In the genomic region with DNA sequence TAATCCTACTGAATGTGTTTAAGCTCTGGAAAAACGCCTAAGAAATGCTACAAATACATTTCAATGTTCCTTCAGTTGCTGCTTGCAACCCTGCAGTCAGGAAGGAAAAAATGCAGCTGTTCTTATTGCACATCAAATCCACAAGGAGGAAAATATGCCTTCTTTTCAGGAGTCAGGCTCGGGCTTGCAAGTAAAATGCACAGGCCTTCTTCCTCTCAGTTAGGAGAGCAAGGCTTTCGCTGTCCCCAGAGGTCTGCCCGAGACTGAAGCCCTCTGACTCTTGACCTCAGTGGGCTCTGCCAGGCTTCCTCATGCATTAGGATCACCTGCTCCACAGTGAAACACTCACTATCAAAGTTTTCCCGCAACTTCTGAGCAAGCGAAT, we compare ENCODE assay signal across 8 cellular contexts. TPM values are rescaled to one million over a fixed set of nuclear protein-coding genes. Genes with fewer than 3 reads are reported as not detected.
DNase-seq lines count a peak whose midpoint lies in the region; ATAC-seq and TF ChIP-seq lines count a peak whose summit lies in the region.

No MANE protein-coding gene starts in this region.

- no peaks in the 10 kb centered on the region for H3K36me3 ChIP-seq in OCI-LY3 (replicated peaks; ENCODE audit: low read depth, low read length)

- H3K27ac ChIP-seq in OCI-LY3 (ENCODE audit: low read length), result no peak overlapping the region

- no peaks in the 10 kb centered on the region for H3K27me3 Mint-ChIP-seq in neural crest cell (ENCODE audit: low read depth)

- no peaks in the 10 kb centered on the region for H3K9me3 Mint-ChIP-seq in neural crest cell

- DNase-seq in Daoy (ENCODE audit: low read depth), result peak; percentile 37
- peak; percentile 32 for DNase-seq in epithelial cell of esophagus (ENCODE audit: low read depth)
- no peak for DNase-seq in neural crest cell (ENCODE audit: low read depth, low spot score)
- DNase-seq in cortex of kidney (lab: John Stamatoyannopoulos, UW), result no peak
- DNase-seq in SKM-1 (lab: John Stamatoyannopoulos, UW; ENCODE audit: unreplicated experiment), result no peak
- DNase-seq in hippocampal formation (lab: John Stamatoyannopoulos, UW), result no peak

- H3K9me3 ChIP-seq in OCI-LY3 (ENCODE audit: insufficient read depth, low read length), result no peaks in the 10 kb centered on the region

- H2AFZ ChIP-seq in OCI-LY3 (ENCODE audit: low read depth, low read length), result peak overlapping the region; percentile 64

- H3K27ac Mint-ChIP-seq in neural crest cell (ENCODE audit: unreplicated experiment), result peak overlapping the region; percentile 97

- H3K36me3 Mint-ChIP-seq in neural crest cell (ENCODE audit: low read depth), result no peaks in the 10 kb centered on the region

- H3K4me3 Mint-ChIP-seq in neural crest cell, result peak overlapping the region; percentile 88

- no peaks in the 10 kb centered on the region for H4K20me1 ChIP-seq in OCI-LY3 (ENCODE audit: insufficient read depth, low read length)

- TF ChIP-seq CTCF in OCI-LY3 (IDR thresholded peaks at IDR 0.05; ENCODE audit: low read depth, low read length) (no peak), epithelial cell of esophagus (IDR thresholded peaks at IDR 0.05; ENCODE audit: insufficient read depth, low read depth, low read length, missing control alignments) (peak; percentile 8), neural crest cell (conservative IDR thresholded peaks at IDR 0.05) (peak; percentile 17)

- H3K4me3 ChIP-seq in OCI-LY3 (ENCODE audit: low read length) (peak overlapping the region; percentile 68), epithelial cell of esophagus (ENCODE audit: low read length) (peak overlapping the region; percentile 40)

- H3K4me1 Mint-ChIP-seq in neural crest cell, result peaks cover 64% of the 10 kb centered on the region

- no peak for ATAC-seq in GM21367 (IDR thresholded peaks at IDR 0.05; ENCODE audit: unreplicated experiment)

- no peaks in the 10 kb centered on the region for H3K4me1 ChIP-seq in OCI-LY3 (ENCODE audit: low read length)

- H3K79me2 ChIP-seq in OCI-LY3 (ENCODE audit: low read length), result no peaks in the 10 kb centered on the region

- H3K9ac ChIP-seq in OCI-LY3 (ENCODE audit: low read length), result peak overlapping the region; percentile 40

- peaks cover 13% of the 10 kb centered on the region; the same call in 1 of the 2 replicates for H3K27me3 ChIP-seq in OCI-LY3 (ENCODE audit: low read depth, low read length)

- peak overlapping the region; percentile 75 for H3K4me2 ChIP-seq in OCI-LY3 (ENCODE audit: low read length)

RNA-seq across cellular contexts. Expression of a gene that starts 0.9 kb away (rescaled TPM):
- 2.3 and 10.1 TPM in 2 replicates for total RNA-seq in Daoy (2014; rRNA removed; shearing (Covaris generic))
- total RNA-seq in neural crest cell, result 14.9 and 17.7 TPM in 2 replicates

Comparison
In these comparisons a context has a peak if more than half of its experiments do, and no peak if none do; other contexts are left out.
1. DNase-seq: peak in Daoy (single experiment) and epithelial cell of esophagus (single experiment); none in neural crest cell (single experiment), cortex of kidney (single experiment), SKM-1 (single experiment) and hippocampal formation (0 of 2).